ENCODE assay signal across 8 cellular contexts in the genomic region with DNA sequence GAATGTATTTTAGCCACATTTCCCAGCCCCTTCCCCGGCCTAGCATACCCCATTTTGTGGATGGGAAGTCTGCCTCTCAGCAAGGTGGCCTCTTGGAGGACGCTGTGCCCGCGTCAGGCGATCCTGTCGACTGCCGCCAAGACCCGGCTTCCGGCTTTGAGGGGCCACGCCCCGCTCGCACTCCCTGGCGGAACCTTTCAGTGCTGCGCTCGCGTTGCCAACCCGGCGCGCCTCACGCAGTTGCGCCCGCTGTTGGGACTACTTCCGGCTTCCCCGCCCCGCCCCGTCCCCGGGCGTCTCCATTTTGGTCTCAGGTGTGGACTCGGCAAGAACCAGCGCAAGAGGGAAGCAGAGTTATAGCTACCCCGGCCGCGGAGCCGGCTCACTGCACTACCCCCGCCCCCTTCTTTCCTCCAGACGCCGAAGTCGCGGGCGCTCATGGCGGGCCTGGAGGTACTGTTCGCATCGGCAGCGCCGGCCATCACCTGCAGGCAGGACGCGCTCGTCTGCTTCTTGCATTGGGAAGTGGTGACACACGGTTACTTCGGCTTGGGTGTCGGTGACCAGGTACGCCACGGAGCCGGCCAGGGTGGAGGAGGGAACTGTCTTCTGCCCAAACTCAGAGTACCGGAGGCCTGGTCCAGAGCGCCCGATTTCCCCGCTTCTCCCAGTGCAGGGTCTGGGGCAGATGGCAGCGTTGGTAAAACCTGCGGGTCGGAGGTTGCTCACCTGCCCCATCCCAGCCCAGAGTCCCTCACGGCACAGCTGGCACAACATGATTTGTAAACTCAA. TPM values are rescaled to one million over a fixed set of nuclear protein-coding genes. Genes with fewer than 3 reads are reported as not detected.
DNase-seq lines count a peak whose midpoint lies in the region; ATAC-seq, FAIRE-seq and TF ChIP-seq lines count a peak whose summit lies in the region.

A gene with protein sequence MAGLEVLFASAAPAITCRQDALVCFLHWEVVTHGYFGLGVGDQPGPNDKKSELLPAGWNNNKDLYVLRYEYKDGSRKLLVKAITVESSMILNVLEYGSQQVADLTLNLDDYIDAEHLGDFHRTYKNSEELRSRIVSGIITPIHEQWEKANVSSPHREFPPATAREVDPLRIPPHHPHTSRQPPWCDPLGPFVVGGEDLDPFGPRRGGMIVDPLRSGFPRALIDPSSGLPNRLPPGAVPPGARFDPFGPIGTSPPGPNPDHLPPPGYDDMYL (plus strand): TSS at position 267 of the 792 bp plus-strand sequence. CDS start 172 bp downstream, at position 439.

- no peaks in the 10 kb centered on the region for H3K9me2 ChIP-seq in OCI-LY1 (ENCODE audit: low read depth, low read length)

- peak; percentile 90 for TF ChIP-seq POLR2A in endothelial cell of umbilical vein (IDR thresholded peaks at IDR 0.05; ENCODE audit: low read depth, low read length)

- H3K27me3 ChIP-seq in HUES64 (ENCODE audit: insufficient read depth, low read length) (peaks cover 2% of the 10 kb centered on the region; the same call in 1 of the 2 replicates), OCI-LY1 (ENCODE audit: insufficient read depth, low read length) (no peaks in the 10 kb centered on the region), endothelial cell of umbilical vein (ENCODE audit: control insufficient read depth in 2 of 2, insufficient read depth in 2 of 2, low read length in 2 of 2) (no peaks in the 10 kb centered on the region)

- H3F3A ChIP-seq in OCI-LY1 (ENCODE audit: insufficient read depth, low read length) = no peaks in the 10 kb centered on the region

- H4K20me1 ChIP-seq in OCI-LY1 (ENCODE audit: insufficient read depth, low read length) (no peaks in the 10 kb centered on the region), endothelial cell of umbilical vein (replicated peaks; ENCODE audit: control insufficient read depth, extremely low read depth, insufficient read depth, low read length) (no peaks in the 10 kb centered on the region)

- whole genome bisulfite sequencing in HUES64 = under 1% methylated on average over 62 of the region's 62 CpGs

- TSS peak; percentile 37 for BruUV-seq in endothelial cell of umbilical vein (replicated peaks; lab: Mats Ljungman, UMichigan)

- POLR2A ChIA-PET in endothelial cell of umbilical vein (lab: Charles Lee) = no interaction called here

- H3K4me3 ChIP-seq in HUES64 (ENCODE audit: low read length) (peak within 1 kb of the TSS; percentile 100), OCI-LY1 (ENCODE audit: low read depth, low read length, poor library complexity, severe bottlenecking) (peak within 1 kb of the TSS; percentile 97), endothelial cell of umbilical vein (replicated peaks in 1 of 3; ENCODE audit: insufficient read depth in 1 of 3, low read depth in 1 of 3, low read length in 3 of 3) (peak within 1 kb of the TSS; percentile 27 to 88 (median 78))

- no peaks in the 10 kb centered on the region for H3K9me3 ChIP-seq in HUES64 (ENCODE audit: insufficient read depth, low read depth, low read length)
- H3K9me3 ChIP-seq in OCI-LY1 (ENCODE audit: low read length) = no peaks in the 10 kb centered on the region
- no peaks in the 10 kb centered on the region for H3K9me3 ChIP-seq in endothelial cell of umbilical vein (replicated peaks; ENCODE audit: control insufficient read depth, insufficient read depth, low read length)

- H3K9ac ChIP-seq in HUES64 (ENCODE audit: low read depth, low read length) (peak within 1 kb of the TSS; percentile 88), OCI-LY1 (ENCODE audit: low read length) (peak within 1 kb of the TSS; percentile 93), endothelial cell of umbilical vein (replicated peaks; ENCODE audit: extremely low read depth, insufficient read depth, low read length) (peak within 1 kb of the TSS; percentile 50)

- H3K4me1 ChIP-seq in HUES64 (ENCODE audit: insufficient read depth, low read length) (peaks cover 5% of the 10 kb centered on the region), OCI-LY1 (ENCODE audit: insufficient read depth, low read length, severe bottlenecking) (peaks cover 67% of the 10 kb centered on the region), endothelial cell of umbilical vein (ENCODE audit: control insufficient read depth, extremely low read depth, insufficient read depth, low read length) (peaks cover 32% of the 10 kb centered on the region)

- H3K36me3 ChIP-seq in HUES64 (ENCODE audit: insufficient read depth, low read length) = peaks cover 29% of the 10 kb centered on the region
- H3K36me3 ChIP-seq in OCI-LY1 (ENCODE audit: insufficient read depth, low read length) = peaks cover 20% of the 10 kb centered on the region; the same call in 1 of the 2 replicates
- H3K36me3 ChIP-seq in endothelial cell of umbilical vein (ENCODE audit: control insufficient read depth in 2 of 2, extremely low read depth in 1 of 2, insufficient read depth in 2 of 2, low read length in 2 of 2) = no peaks in the 10 kb centered on the region

- peak within 1 kb of the TSS; percentile 96 for H3K4me2 ChIP-seq in OCI-LY1 (ENCODE audit: low read length)
- peak within 1 kb of the TSS; percentile 91 for H3K4me2 ChIP-seq in endothelial cell of umbilical vein (ENCODE audit: insufficient read depth, low read length)

- TF ChIP-seq CTCF in OCI-LY1 (IDR thresholded peaks at IDR 0.05; ENCODE audit: low read length) (no peak), endothelial cell of umbilical vein (IDR thresholded peaks at IDR 0.05; ENCODE audit: extremely low read depth in 1 of 2, insufficient read depth in 1 of 2, low read depth in 1 of 2, low read length in 2 of 2) (no peak)

- dilution Hi-C loops in endothelial cell of umbilical vein (cut with MboI; ENCODE audit: extremely low pct_ligation_motif_present, low sequenced_read_pairs) = no loop called here

- DNase-seq in D341Med (ENCODE audit: low spot score) = peak; percentile 97
- DNase-seq in activated CD8-positive, alpha-beta memory T cell treated with anti-CD3 and anti-CD28 coated beads, Interleukin-2, amount 50 U/mL, for 48 hours = peak; percentile 98
- DNase-seq in endothelial cell of umbilical vein (ENCODE audit: low read depth, low spot score) = peak; percentile 90
- DNase-seq in middle frontal gyrus (ENCODE audit: extremely low spot score, low spot score) = peak; percentile 87
- peak; percentile 88 to 91 for DNase-seq in stimulated activated CD8-positive, alpha-beta memory T cell treated with anti-CD3 and anti-CD28 coated beads, Interleukin-2, amount 100 ng/mL, for 48 hours (ENCODE audit: low read depth in 2 of 2)

- peak; percentile 88 for ATAC-seq in GM21447 (IDR thresholded peaks at IDR 0.05; ENCODE audit: unreplicated experiment)

- peak; percentile 97 for FAIRE-seq in endothelial cell of umbilical vein (lab: Jason Lieb, UNC)

- H3K79me2 ChIP-seq in OCI-LY1 (ENCODE audit: insufficient read depth, low read length) = peaks cover 39% of the 10 kb centered on the region
- H3K79me2 ChIP-seq in endothelial cell of umbilical vein (ENCODE audit: control insufficient read depth, insufficient read depth, low read length) = peaks cover 49% of the 10 kb centered on the region

- H3K27ac ChIP-seq in HUES64 (ENCODE audit: low read depth, low read length) = peak within 1 kb of the TSS; percentile 63
- peak within 1 kb of the TSS; percentile 42 for H3K27ac ChIP-seq in OCI-LY1 (ENCODE audit: low read depth, low read length, poor library complexity, severe bottlenecking)
- H3K27ac ChIP-seq in endothelial cell of umbilical vein (ENCODE audit: insufficient read depth, low read depth, low read length) = peak within 1 kb of the TSS; percentile 25

- intact Hi-C loops in endothelial cell of umbilical vein (cut with micrococcal nuclease) = loop anchor here (1.0 to 10.0 kb wide), 4 partner anchors 67 to 349 kb away; a partner anchor contains a TSS

- CTCF ChIA-PET in endothelial cell of umbilical vein (lab: Charles Lee) = interaction anchor here (1.8 to 1.9 kb wide), 2 partner anchors 10 kb away, joined by 6 to 8 read pairs; no protein-coding TSS in a partner anchor

- no peaks in the 10 kb centered on the region for H3K9me1 ChIP-seq in endothelial cell of umbilical vein (replicated peaks; ENCODE audit: control insufficient read depth, extremely low read depth, insufficient read depth, low read length)

- peak within 1 kb of the TSS; percentile 40; the same call in 1 of the 2 replicates for H2AFZ ChIP-seq in OCI-LY1 (ENCODE audit: low read length)
- peak within 1 kb of the TSS; percentile 89 for H2AFZ ChIP-seq in endothelial cell of umbilical vein (ENCODE audit: low read depth, low read length)

TF ChIP-seq in endothelial cell of umbilical vein, 7 proteins besides CTCF, POLR2A, EP300 and RAD21:
- no peak for TF ChIP-seq GATA2 (IDR thresholded peaks at IDR 0.05; ENCODE audit: insufficient read depth, insufficient read length, low read depth, low read length)
- no peak for TF ChIP-seq EZH2 (IDR thresholded peaks at IDR 0.05; ENCODE audit: borderline replicate concordance, low read depth, low read length, severe bottlenecking)
- TF ChIP-seq POLR2AphosphoS5 (IDR thresholded peaks at IDR 0.05; ENCODE audit: insufficient read depth, low read depth, low read length) = peak; percentile 96
TF ChIP-seq in endothelial cell of umbilical vein: peak in this region for 1.

RNA-seq across cellular contexts. Expression of the gene that starts here (rescaled TPM):
- polyA plus RNA-seq in HUES64 (2013, experiment 1 of 2) = 51.0 TPM
- 55.7 TPM for polyA plus RNA-seq in HUES64 (2013, experiment 2 of 2)
- total RNA-seq in endothelial cell of umbilical vein = 140 and 142 TPM in 2 replicates
- 166 and 354 TPM in 2 replicates for polyA plus RNA-seq in endothelial cell of umbilical vein
- 182 and 258 TPM in 2 replicates for polyA plus RNA-seq in endothelial cell of umbilical vein (2011; cell fraction: cytosol; rRNA removed)
- polyA plus RNA-seq in endothelial cell of umbilical vein (2011; cell fraction: nucleus; rRNA removed) = 86.0 and 117 TPM in 2 replicates
- polyA plus RNA-seq in endothelial cell of umbilical vein (2012) = 188 and 195 TPM in 2 replicates
- 62.6 and 67.5 TPM in 2 replicates for polyA minus RNA-seq in endothelial cell of umbilical vein
- polyA minus RNA-seq in endothelial cell of umbilical vein (2011; cell fraction: cytosol; rRNA and poly(A)+ RNA removed) = 23.2 TPM
- polyA minus RNA-seq in endothelial cell of umbilical vein (2011; cell fraction: nucleus; rRNA and poly(A)+ RNA removed) = 30.0 and 35.6 TPM in 2 replicates

Comparison
In these comparisons a context has a peak if more than half of its experiments do, and no peak if none do; other contexts are left out.
1. Peak in every context shown above with its lines: DNase-seq, ATAC-seq, H3K4me3 ChIP-seq and H3K27ac ChIP-seq.